Comparison of ENCODE assay signal across 30 cellular contexts in genomic region chr7:2986561-2986960, GRCh38. TPM values are rescaled to one million over a fixed set of nuclear protein-coding genes. Genes with fewer than 3 reads are reported as not detected.
DNase-seq lines count a peak whose midpoint lies in the region; ATAC-seq and TF ChIP-seq lines count a peak whose summit lies in the region.
"Had no signal": no experiment of that assay in that cellular context is flagged by ENCODE, and none has a peak within 500 bp of the region (broad histone marks: within the 10 kb centered on the region; RNA-seq: fewer than 3 reads in every experiment).

No MANE protein-coding gene starts in this region.

- H3K9me2 ChIP-seq in OCI-LY1 (ENCODE audit: low read depth, low read length), result no peaks in the 10 kb centered on the region

- H3F3A ChIP-seq in OCI-LY1 (ENCODE audit: insufficient read depth, low read length), result 0 out of 2 replicates have a peak, but pooled peaks cover 3% of the 10 kb centered on the region

- peaks cover 49% of the 10 kb centered on the region for H3K4me1 Mint-ChIP-seq in memory B cell
- H3K4me1 Mint-ChIP-seq in HFFc6 (ENCODE audit: low read depth), result no peaks in the 10 kb centered on the region
- H3K4me1 Mint-ChIP-seq: H9, neural crest cell, WTC11 had no signal

- H3K36me3 ChIP-seq in OCI-LY1 (ENCODE audit: insufficient read depth, low read length) (peaks cover 22% of the 10 kb centered on the region), upper lobe of right lung (no peaks in the 10 kb centered on the region)
- H3K36me3 ChIP-seq: breast epithelium, gastrocnemius medialis, pancreas, thoracic aorta had no signal

- H3K4me1 ChIP-seq in OCI-LY1 (ENCODE audit: insufficient read depth, low read length, severe bottlenecking) (peaks cover 37% of the 10 kb centered on the region), upper lobe of right lung (no peaks in the 10 kb centered on the region)
- H3K4me1 ChIP-seq: breast epithelium, gastrocnemius medialis, pancreas had no signal

- H3K9ac ChIP-seq in OCI-LY1 (ENCODE audit: low read length), result no peak overlapping the region

- no peak for ATAC-seq in activated naive CD4-positive, alpha-beta T cell treated with anti-CD3 and anti-CD28 coated beads, Interleukin-2, amount 50 U/mL, for 72 hours
- ATAC-seq in memory B cell (ENCODE audit: low read depth), result no peak
- ATAC-seq in upper lobe of right lung, result no peak
- ATAC-seq in HG02588 (IDR thresholded peaks at IDR 0.05; ENCODE audit: unreplicated experiment), result no peak
- ATAC-seq: gastrocnemius medialis, mucosa of descending colon, pancreas, WTC11 had no signal

- H3K4me3 ChIP-seq in OCI-LY1 (ENCODE audit: low read depth, low read length, poor library complexity, severe bottlenecking) (peak overlapping the region; percentile 2), upper lobe of right lung (no peak overlapping the region)
- H3K4me3 ChIP-seq: breast epithelium, gastrocnemius medialis, lung, mucosa of descending colon, pancreas, SK-N-MC, skin epidermis, thoracic aorta had no signal

- H3K4me3 Mint-ChIP-seq in memory B cell (peak overlapping the region; percentile 71), HFFc6 (no peak overlapping the region)
- H3K4me3 Mint-ChIP-seq: H9; neural crest cell; stimulated activated naive CD8-positive, alpha-beta T cell treated with anti-CD3 and anti-CD28 coated beads, Interleukin-15, Interleukin-2, amounts not matched to agents 100 ng/mL and 50 ng/mL, for 24 hours; WTC11 had no signal

- TF ChIP-seq CTCF in OCI-LY1 (IDR thresholded peaks at IDR 0.05; ENCODE audit: low read length) (no peak), upper lobe of right lung (IDR thresholded peaks at IDR 0.05) (no peak), HFFc6 (IDR thresholded peaks at IDR 0.05) (no peak)

- peak overlapping the region; percentile 33 for H3K4me2 ChIP-seq in OCI-LY1 (ENCODE audit: low read length)

- no peaks in the 10 kb centered on the region for H3K27me3 ChIP-seq in OCI-LY1 (ENCODE audit: insufficient read depth, low read length)
- no peaks in the 10 kb centered on the region for H3K27me3 ChIP-seq in upper lobe of right lung
- H3K27me3 ChIP-seq: breast epithelium had no signal

- H3K27me3 Mint-ChIP-seq in memory B cell, result no peaks in the 10 kb centered on the region
- H3K27me3 Mint-ChIP-seq in HFFc6 (ENCODE audit: insufficient read depth), result peaks cover 7% of the 10 kb centered on the region
- H3K27me3 Mint-ChIP-seq: stimulated activated naive CD8-positive, alpha-beta T cell treated with anti-CD3 and anti-CD28 coated beads, Interleukin-15, Interleukin-2, amounts not matched to agents 100 ng/mL and 50 ng/mL, for 24 hours had no signal

- no peak overlapping the region for H2AFZ ChIP-seq in OCI-LY1 (ENCODE audit: low read length)

- peak overlapping the region; percentile 6 to 45 for H3K27ac Mint-ChIP-seq in activated naive CD4-positive, alpha-beta T cell treated with anti-CD3 and anti-CD28 coated beads, Interleukin-2, amount 50 U/mL, for 72 hours
- H3K27ac Mint-ChIP-seq in memory B cell (peak overlapping the region; percentile 82), HFFc6 (no peak overlapping the region)
- H3K27ac Mint-ChIP-seq: activated T-helper 2 cell treated with anti-CD3 and anti-CD28 coated beads, Interferon-gamma antibody, Interleukin-2, Interleukin-4, amounts not matched to agents 10 μg/mL and 5 μg/mL and 100 μg/mL, durations not matched to agents 14 hours and 24 hours and 36 hours; H9; stimulated activated naive CD8-positive, alpha-beta T cell treated with anti-CD3 and anti-CD28 coated beads, Interleukin-15, Interleukin-2, amounts not matched to agents 100 ng/mL and 50 ng/mL, for 24 hours; WTC11 had no signal

- H3K79me2 ChIP-seq in OCI-LY1 (ENCODE audit: insufficient read depth, low read length), result no peaks in the 10 kb centered on the region

- peaks cover 4 to 12% of the 10 kb centered on the region in 2 donors for H3K9me3 Mint-ChIP-seq in activated naive CD4-positive, alpha-beta T cell treated with anti-CD3 and anti-CD28 coated beads, Interleukin-2, amount 50 U/mL, for 72 hours
- H3K9me3 Mint-ChIP-seq in memory B cell (peaks cover 6% of the 10 kb centered on the region), HFFc6 (peaks cover 11% of the 10 kb centered on the region; the same call in 1 of the 2 replicates)

- H3K27ac ChIP-seq in OCI-LY1 (ENCODE audit: low read depth, low read length, poor library complexity, severe bottlenecking), result peak overlapping the region; percentile 33
- no peak overlapping the region for H3K27ac ChIP-seq in upper lobe of right lung
- H3K27ac ChIP-seq: breast epithelium, gastrocnemius medialis, pancreas, SK-N-MC, skin epidermis, thoracic aorta had no signal

- H3K36me3 Mint-ChIP-seq in activated naive CD4-positive, alpha-beta T cell treated with anti-CD3 and anti-CD28 coated beads, Interleukin-2, amount 50 U/mL, for 72 hours, result peaks cover 23 to 61% of the 10 kb centered on the region in 2 donors
- H3K36me3 Mint-ChIP-seq in memory B cell, result peaks cover 38% of the 10 kb centered on the region
- H3K36me3 Mint-ChIP-seq in HFFc6 (ENCODE audit: low read depth), result no peaks in the 10 kb centered on the region

- intact Hi-C loops in upper lobe of right lung (cut with DNase I), result no loop called here

- no peak for DNase-seq in activated naive CD4-positive, alpha-beta T cell treated with anti-CD3 and anti-CD28 coated beads, Interleukin-2, amount 50 U/mL, for 72 hours (ENCODE audit: low spot score in 2 of 2)
- DNase-seq in activated naive CD4-positive, alpha-beta T cell treated with Interleukin-2 at 50 U/mL for 16 hours, result no peak
- no peak for DNase-seq in memory B cell (ENCODE audit: low spot score in 2 of 2)
- DNase-seq in upper lobe of right lung, result peak; percentile 40
- DNase-seq in HFFc6, result no peak
- DNase-seq: activated CD4-positive, alpha-beta T cell treated with anti-CD3 and anti-CD28 coated beads, Interleukin-2, amount 50 U/mL, for 1 hour; amniotic stem cell; EL; gastrocnemius medialis; H9; KBM-7; mucosa of descending colon; NCI-H1092; NCI-H1694 treated with DMSO at 0.1 percent for 48 hours; NCI-H2171; NCI-H510A; pancreas; retina; T-helper 1 cell had no signal

- H3K9me3 ChIP-seq in OCI-LY1 (ENCODE audit: low read length) (peaks cover 8% of the 10 kb centered on the region; the same call in 1 of the 2 replicates), upper lobe of right lung (no peaks in the 10 kb centered on the region)
- H3K9me3 ChIP-seq: gastrocnemius medialis, mucosa of descending colon, pancreas, thoracic aorta had no signal

- H4K20me1 ChIP-seq in OCI-LY1 (ENCODE audit: insufficient read depth, low read length), result no peaks in the 10 kb centered on the region

RNA-seq across cellular contexts. Expression of gene CARD11, which starts 57.1 kb away (rescaled TPM):
- 100 to 1,000 TPM in 1 of 2 donors, 10 to 100 TPM in 1; 83.3 to 131 TPM for total RNA-seq in activated naive CD4-positive, alpha-beta T cell treated with anti-CD3 and anti-CD28 coated beads, Interleukin-2, amount 50 U/mL, for 72 hours
- 5.8 TPM for total RNA-seq in upper lobe of right lung
- not detected for total RNA-seq in HFFc6 (2021; fragmentation: NEBNext Ultra II Directional; extraction: Animal tissue kit (Norgen Biotek cat#: 25700))

Comparison
In these comparisons a context has a peak if more than half of its experiments do, and no peak if none do; other contexts are left out.
1. RNA of gene CARD11, which starts 57.1 kb away (total RNA-seq): 83.3 to 131 TPM in activated naive CD4-positive, alpha-beta T cell treated with anti-CD3 and anti-CD28 coated beads, Interleukin-2, amount 50 U/mL, for 72 hours; 5.8 TPM in upper lobe of right lung (single experiment) and not detected in HFFc6; every median in the first group is over 10 times any median in the second.